14 cellular contexts compared by ENCODE assay signal in the genomic region with DNA sequence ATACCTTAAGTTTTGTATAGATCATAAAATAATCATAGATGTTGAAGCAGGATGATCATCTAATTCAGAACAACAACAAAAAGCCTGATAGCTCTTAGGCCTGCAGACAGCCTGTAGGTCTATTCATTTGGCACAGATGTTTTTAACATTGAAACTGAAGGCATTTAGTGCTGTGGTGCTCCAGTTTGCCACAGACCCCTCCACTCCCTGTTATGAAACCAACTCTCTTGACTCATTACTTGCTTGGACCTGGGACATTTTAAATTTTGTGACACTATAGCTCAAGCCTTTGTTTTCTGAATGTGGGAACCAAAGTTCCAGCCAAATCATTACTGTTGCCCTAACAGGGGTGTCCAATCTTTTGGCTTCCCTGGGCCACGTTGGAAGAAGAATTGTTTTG. TPM values are rescaled to one million over a fixed set of nuclear protein-coding genes. Genes with fewer than 3 reads are reported as not detected.
A peak's percentile ranks its signal among the peaks of the same experiment; 100 is the strongest.
DNase-seq lines count a peak whose midpoint lies in the region; ATAC-seq, FAIRE-seq and TF ChIP-seq lines count a peak whose summit lies in the region.
"Had no signal": no experiment of that assay in that cellular context is flagged by ENCODE, and none has a peak within 500 bp of the region (broad histone marks: within the 10 kb centered on the region; RNA-seq: fewer than 3 reads in every experiment).

No MANE protein-coding gene starts in this region.

- no peak overlapping the region for H2AFZ ChIP-seq in GM12878 (ENCODE audit: control insufficient read depth, low read depth, low read length)
- H2AFZ ChIP-seq in GM23248, result no peak overlapping the region
- H2AFZ ChIP-seq in osteoblast (ENCODE audit: low read length), result no peak overlapping the region

- H3K79me2 ChIP-seq in GM12878 (ENCODE audit: control insufficient read depth, insufficient read depth, low read length) (peaks cover 92% of the 10 kb centered on the region), GM23248 (ENCODE audit: insufficient read depth) (no peaks in the 10 kb centered on the region), osteoblast (ENCODE audit: insufficient read depth, low read length) (no peaks in the 10 kb centered on the region)

- H3K9me2 ChIP-seq in GM23248 (ENCODE audit: insufficient read depth), result no peaks in the 10 kb centered on the region

- no peaks in the 10 kb centered on the region for H3F3A ChIP-seq in GM23248 (ENCODE audit: insufficient read depth)

- H3K4me1 ChIP-seq in left ventricle myocardium inferior (peaks cover 66% of the 10 kb centered on the region), GM12878 (ENCODE audit: control insufficient read depth, insufficient read depth, low read length) (peaks cover 28% of the 10 kb centered on the region), vagina (peaks cover 34% of the 10 kb centered on the region), GM23248 (ENCODE audit: insufficient read depth) (no peaks in the 10 kb centered on the region), osteoblast (ENCODE audit: insufficient read depth, low read length) (no peaks in the 10 kb centered on the region)

- H3K9ac ChIP-seq in GM12878 (ENCODE audit: control insufficient read depth, insufficient read depth, low read length) (no peak overlapping the region), GM23248 (no peak overlapping the region)

- no peak for TF ChIP-seq RAD21 in GM12878 (IDR thresholded peaks at IDR 0.05; ENCODE audit: insufficient read depth, low read depth, low read length)

- CTCF ChIA-PET in GM12878 (lab: Yijun Ruan, JAX), result interaction anchor here (0.7 to 1.3 kb wide), 5 partner anchors 10 to 58 kb away, joined by 3 to 4 read pairs (median 3); no protein-coding TSS in a partner anchor

- H3K4me2 ChIP-seq in GM12878 (ENCODE audit: control insufficient read depth, insufficient read depth) (peak overlapping the region; percentile 71), GM23248 (ENCODE audit: unreplicated experiment) (no peak overlapping the region), osteoblast (ENCODE audit: insufficient read depth, low read length) (no peak overlapping the region)

- no peak for TF ChIP-seq POLR2A in GM12878 (IDR thresholded peaks at IDR 0.05; ENCODE audit: low read depth, low read length)
- no peak for TF ChIP-seq POLR2A in vagina (IDR thresholded peaks at IDR 0.05)

- H3K9me3 ChIP-seq in left ventricle myocardium inferior (replicated peaks) (peaks cover 8% of the 10 kb centered on the region), GM12878 (replicated peaks; ENCODE audit: control insufficient read depth, insufficient read depth, low read length) (peaks cover 5% of the 10 kb centered on the region; the same call in 1 of the 3 replicates), vagina (peaks cover 5% of the 10 kb centered on the region), GM23248 (ENCODE audit: low read depth) (no peaks in the 10 kb centered on the region), osteoblast (ENCODE audit: low read depth, low read length) (no peaks in the 10 kb centered on the region)

- no peak for TF ChIP-seq EP300 in GM12878 (IDR thresholded peaks at IDR 0.05; ENCODE audit: borderline replicate concordance in 1 of 2, control insufficient read depth in 1 of 2, low read depth in 2 of 2, low read length in 2 of 2)

- H3K36me3 ChIP-seq in left ventricle myocardium inferior, result no peaks in the 10 kb centered on the region
- H3K36me3 ChIP-seq in GM12878 (ENCODE audit: control insufficient read depth in 2 of 2, insufficient read depth in 2 of 2, low read length in 1 of 2), result no peaks in the 10 kb centered on the region
- no peaks in the 10 kb centered on the region for H3K36me3 ChIP-seq in vagina
- H3K36me3 ChIP-seq in GM23248 (ENCODE audit: low read depth), result no peaks in the 10 kb centered on the region
- no peaks in the 10 kb centered on the region for H3K36me3 ChIP-seq in osteoblast (ENCODE audit: insufficient read depth, low read length)

- WGBS in GM12878 (ENCODE audit: insufficient coverage, insufficient replicate concordance, low lambda C conversion rate, missing lambda C conversion rate), result 82% methylated on average over 1 of the region's 1 CpG
- WGBS in GM23248 (ENCODE audit: low coverage in 1 of 2, low lambda C conversion rate in 2 of 2, missing lambda C conversion rate in 2 of 2), 2 experiments, result 36 to 43% methylated on average over 1 of the region's 1 CpG

- RAD21 ChIA-PET in GM12878 (lab: Charles Lee; ENCODE audit: unreplicated experiment), result interaction anchor here (1.0 to 7.4 kb wide), 11 partner anchors 9 to 73 kb away, joined by 3 to 61 read pairs (median 5); no protein-coding TSS in a partner anchor

- no peaks in the 10 kb centered on the region for H3K27me3 ChIP-seq in left ventricle myocardium inferior (ENCODE audit: low read depth)
- no peaks in the 10 kb centered on the region for H3K27me3 ChIP-seq in GM12878 (replicated peaks in 1 of 2; ENCODE audit: control insufficient read depth in 2 of 2, insufficient read depth in 2 of 2, low read length in 1 of 2)
- H3K27me3 ChIP-seq in vagina, result no peaks in the 10 kb centered on the region
- 0 out of 2 replicates have a peak, but pooled peaks cover 7% of the 10 kb centered on the region for H3K27me3 ChIP-seq in GM23248 (replicated peaks; ENCODE audit: insufficient read depth)
- H3K27me3 ChIP-seq in osteoblast (ENCODE audit: insufficient read depth, low read length), result peaks cover 11% of the 10 kb centered on the region

- SMC1A ChIA-PET in GM12878 (lab: Charles Lee; ENCODE audit: uncharacterized antibody, unreplicated experiment), result interaction anchor here (0.7 to 5.5 kb wide), 20 partner anchors 8 to 110 kb away, joined by 3 to 61 read pairs (median 4); no protein-coding TSS in a partner anchor

- TF ChIP-seq CTCF in left ventricle myocardium inferior (IDR thresholded peaks at IDR 0.05; ENCODE audit: borderline replicate concordance) (no peak), GM12878 (IDR thresholded peaks at IDR 0.05 in 2 of 3, conservative IDR thresholded peaks at IDR 0.05 in 1 of 3; ENCODE audit: control insufficient read depth in 2 of 3, extremely low read depth in 1 of 3, insufficient read depth in 1 of 3, low read depth in 3 of 3, low read length in 3 of 3) (no peak), vagina (IDR thresholded peaks at IDR 0.05) (no peak), osteoblast (IDR thresholded peaks at IDR 0.05; ENCODE audit: extremely low read depth, low read depth, low read length) (no peak)

- peak; percentile 78 for FAIRE-seq in GM12878 (lab: Jason Lieb, UNC)
- FAIRE-seq: endothelial cell of umbilical vein had no signal

- no peak overlapping the region for H3K4me3 ChIP-seq in left ventricle myocardium inferior
- peak overlapping the region; percentile 39; the same call in 1 of the 2 replicates for H3K4me3 ChIP-seq in GM12878
- no peak overlapping the region for H3K4me3 ChIP-seq in vagina
- H3K4me3 ChIP-seq in GM23248, result no peak overlapping the region
- H3K4me3 ChIP-seq in osteoblast (ENCODE audit: insufficient read depth, low read length), result no peak overlapping the region

- no peak for DNase-seq in left ventricle myocardium inferior
- DNase-seq in Right ventricle myocardium inferior (ENCODE audit: missing footprints), result no peak
- DNase-seq in GM12878 (ENCODE audit: low read depth, low spot score), result no peak
- DNase-seq in vagina (ENCODE audit: extremely low spot score in 2 of 2), result no peak
- DNase-seq in GM23248, result no peak
- DNase-seq in osteoblast (ENCODE audit: insufficient read length, low spot score, missing footprints), result no peak
- no peak for DNase-seq in NCI-H748 treated with DMSO at 0.1 percent for 48 hours (lab: John Stamatoyannopoulos, UW)
- DNase-seq: activated B cell treated with CpG ODN at 0.5 μM for 24 hours, cerebellar nuclear complex, NCI-H1105 treated with DMSO at 0.1 percent for 48 hours, OCI-M1 had no signal

- ATAC-seq in Right ventricle myocardium inferior (no peak), HG03378 (IDR thresholded peaks at IDR 0.05; ENCODE audit: unreplicated experiment) (peak; percentile 55), GM12878 (peak; percentile 73)
- ATAC-seq: SK-N-SH treated with all-trans-retinoic acid at 6 μM for 48 hours had no signal

- H3K27ac ChIP-seq in left ventricle myocardium inferior (replicated peaks), result peak overlapping the region; percentile 67
- peak overlapping the region; percentile 82 for H3K27ac ChIP-seq in GM12878 (ENCODE audit: control insufficient read depth, insufficient read depth)
- H3K27ac ChIP-seq in vagina, result peak overlapping the region; percentile 61
- no peak overlapping the region for H3K27ac ChIP-seq in GM23248
- H3K27ac ChIP-seq in osteoblast (ENCODE audit: low read depth, low read length), result no peak overlapping the region

- in situ Hi-C loops in GM12878 (cut with MboI) (no loop called here), GM23248 (cut with MboI) (no loop called here)

- BruUV-seq in GM12878 (replicated peaks; lab: Mats Ljungman, UMichigan), result no TSS peak

- intact Hi-C loops in left ventricle myocardium inferior (cut with micrococcal nuclease) (no loop called here), Right ventricle myocardium inferior (cut with DNase I) (no loop called here), GM12878 (cut with micrococcal nuclease; ENCODE audit: unreplicated experiment) (no loop called here), vagina (cut with DNase I) (no loop called here)

- H4K20me1 ChIP-seq in GM12878 (ENCODE audit: control insufficient read depth, insufficient read depth), result no peaks in the 10 kb centered on the region
- H4K20me1 ChIP-seq in GM23248 (ENCODE audit: insufficient read depth), result no peaks in the 10 kb centered on the region
- no peaks in the 10 kb centered on the region for H4K20me1 ChIP-seq in osteoblast (ENCODE audit: insufficient read depth, low read length)

- POLR2A ChIA-PET in GM12878 (lab: Charles Lee), result interaction anchor here (0.6 to 8.0 kb wide), 10 partner anchors 8 to 371 kb away, joined by 3 to 74 read pairs (median 6); a partner anchor contains a TSS

RNA-seq across cellular contexts. Expression of a gene that starts 9.1 kb away (rescaled TPM):
- total RNA-seq in left ventricle myocardium inferior (18.4 TPM), Right ventricle myocardium inferior (16.4 TPM), GM12878 (2014; rRNA removed) (53.9 and 62.9 TPM in 2 replicates), GM12878 (2014; rRNA removed; fragmentation: Illumina TruSeq; extraction: Trizol) (36.0 and 36.3 TPM in 2 replicates), GM12878 (2021) (32.0 and 38.7 TPM in 2 replicates), vagina (43.0 TPM), osteoblast (3.2 and 3.3 TPM in 2 replicates)
- 466 and 549 TPM in 2 replicates for total RNA-seq in GM12878 (2013; cell fraction: nucleolus; rRNA removed)
- 31.1 TPM for polyA plus RNA-seq in GM12878 (2011; ENCODE audit: low read depth)
- polyA plus RNA-seq in GM12878 (2011; rRNA removed) (115 and 140 TPM in 2 replicates), GM12878 (2014; fragmentation: Illumina TruSeq; extraction: Trizol) (34.2 and 45.3 TPM in 2 replicates), GM12878 (2014; fragmentation: Nextera tagmentation; extraction: Ambion mirVana) (10 to 100 TPM; 10.7 to 12.0 TPM), GM12878 (2014; rRNA removed) (22.0 and 32.3 TPM in 2 replicates), GM12878 (2016; fragmentation: Nextera tagmentation; extraction: Ambion mirVana) (10 to 100 TPM; 32.3 to 34.6 TPM), GM23248 (2016; fragmentation: Nextera tagmentation; extraction: Ambion mirVana) (2.4 and 2.9 TPM in 2 replicates)
- polyA plus RNA-seq in GM12878 (2011; cell fraction: cytosol; rRNA removed), result 163 and 194 TPM in 2 replicates
- polyA plus RNA-seq in GM12878 (2011; cell fraction: nucleus; rRNA removed), result 129 and 155 TPM in 2 replicates
- polyA plus RNA-seq in GM12878 (2012), result 60.0 and 70.9 TPM in 2 replicates
- polyA minus RNA-seq in GM12878 (2011; rRNA and poly(A)+ RNA removed), result 356 and 399 TPM in 2 replicates
- 73.1 and 84.4 TPM in 2 replicates for polyA minus RNA-seq in GM12878 (2011; cell fraction: cytosol; rRNA and poly(A)+ RNA removed)
- polyA minus RNA-seq in GM12878 (2011; cell fraction: nucleus; rRNA and poly(A)+ RNA removed), result 219 and 500 TPM in 2 replicates
- 2.7 and 3.5 TPM in 2 replicates for total RNA-seq in GM23248 (2014; rRNA removed; shearing (Covaris generic))

RNA-seq across cellular contexts. Expression of a gene that starts 49.4 kb away (rescaled TPM):
- total RNA-seq in left ventricle myocardium inferior (0.22 TPM), Right ventricle myocardium inferior (0.30 TPM), GM12878 (2014; rRNA removed) (not detected in 2 replicates), GM12878 (2014; rRNA removed; fragmentation: Illumina TruSeq; extraction: Trizol) (not detected in 2 replicates), GM12878 (2021) (0.10 and 0.27 TPM in 2 replicates), vagina (22.6 TPM), osteoblast (1.1 and 1.8 TPM in 2 replicates)
- total RNA-seq in GM12878 (2013; cell fraction: nucleolus; rRNA removed), result not detected in 2 replicates
- polyA plus RNA-seq in GM12878 (2011; ENCODE audit: low read depth), result not detected
- polyA plus RNA-seq in GM12878 (2011; rRNA removed) (not detected in 2 replicates), GM12878 (2014; fragmentation: Illumina TruSeq; extraction: Trizol) (not detected in 2 replicates), GM12878 (2014; fragmentation: Nextera tagmentation; extraction: Ambion mirVana) (not detected), GM12878 (2014; rRNA removed) (not detected in 2 replicates), GM12878 (2016; fragmentation: Nextera tagmentation; extraction: Ambion mirVana) (not detected), GM23248 (2016; fragmentation: Nextera tagmentation; extraction: Ambion mirVana) (0.29 and 0.35 TPM in 2 replicates)
- polyA plus RNA-seq in GM12878 (2011; cell fraction: cytosol; rRNA removed), result not detected in 2 replicates
- polyA plus RNA-seq in GM12878 (2011; cell fraction: nucleus; rRNA removed), result not detected in 2 replicates
- polyA plus RNA-seq in GM12878 (2012), result not detected in 2 replicates
- not detected in 2 replicates for polyA minus RNA-seq in GM12878 (2011; rRNA and poly(A)+ RNA removed)
- not detected in 2 replicates for polyA minus RNA-seq in GM12878 (2011; cell fraction: cytosol; rRNA and poly(A)+ RNA removed)
- not detected in 2 replicates for polyA minus RNA-seq in GM12878 (2011; cell fraction: nucleus; rRNA and poly(A)+ RNA removed)
- total RNA-seq in GM23248 (2014; rRNA removed; shearing (Covaris generic)), result 1.3 and 1.7 TPM in 2 replicates
- total RNA-seq: activated B cell treated with CpG ODN at 0.5 μM for 24 hours had no signal

Comparison
In these comparisons a context has a peak if more than half of its experiments do, and no peak if none do; other contexts are left out.
1. H3K27ac ChIP-seq: peak in left ventricle myocardium inferior (single experiment), GM12878 (single experiment) and vagina (single experiment); none in GM23248 (single experiment) and osteoblast (single experiment).